ENCODE assay signal across 22 cellular contexts in the genomic region with DNA sequence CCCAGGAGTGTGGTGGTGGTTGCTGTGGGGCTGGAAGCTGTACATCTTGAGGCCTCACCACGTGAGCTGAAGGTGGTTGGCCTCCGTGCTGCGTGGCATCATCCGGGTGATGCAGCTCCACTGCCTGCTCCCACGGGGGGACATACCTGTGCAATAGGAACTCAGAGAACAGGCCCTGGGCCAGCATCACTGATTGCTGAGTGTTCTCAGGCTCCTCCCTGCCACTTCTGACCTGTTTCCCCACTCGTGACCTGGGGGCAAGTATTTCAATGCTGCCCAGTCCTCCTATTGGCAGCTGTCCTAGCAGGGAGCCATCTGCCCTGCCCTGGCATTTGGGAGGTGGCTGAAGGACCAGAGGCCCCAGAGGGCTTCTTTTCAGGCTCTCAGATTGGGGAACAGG.
"Had no signal": no experiment of that assay in that cellular context is flagged by ENCODE, and none has a peak within 500 bp of the region (broad histone marks: within the 10 kb centered on the region; RNA-seq: fewer than 3 reads in every experiment).

No MANE protein-coding gene starts in this region.

- DNase-seq: activated CD4-positive, alpha-beta T cell treated with anti-CD3 and anti-CD28 coated beads, Interleukin-2, amount 10 ng/mL, durations not matched to agents 24 days and 14 days; activated CD4-positive, CD25-positive, alpha-beta regulatory T cell; activated CD8-positive, alpha-beta memory T cell treated with anti-CD3 and anti-CD28 coated beads, Interleukin-2, amount 50 U/mL, for 4 hours; activated CD8-positive, alpha-beta T cell treated with anti-CD3 and anti-CD28 coated beads, Interleukin-2, amount 10 ng/mL, durations not matched to agents 7 days and 5 days; activated gamma-delta T cell; activated T-cell treated with anti-CD3 and anti-CD28 coated beads, Interleukin-2, amount 50 U/mL, for 72 hours; amygdala; body of pancreas; central memory CD4-positive, alpha-beta T cell; cortex of kidney; effector memory CD4-positive, alpha-beta T cell; gastrocnemius medialis; heart right ventricle; mammary epithelial cell; natural killer cell; nucleus accumbens; right cardiac atrium; stimulated activated naive CD8-positive, alpha-beta T cell treated with anti-CD3 and anti-CD28 coated beads, Interleukin-15, Interleukin-2, amounts not matched to agents 100 U/mL and 50 U/mL, for 24 hours; SW 1271 had no signal

- H3K9me3 Mint-ChIP-seq: activated CD4-positive, alpha-beta T cell treated with anti-CD3 and anti-CD28 coated beads, Interleukin-2, amount 10 ng/mL, durations not matched to agents 24 days and 14 days; activated T-cell treated with anti-CD3 and anti-CD28 coated beads, Interleukin-2, amount 50 U/mL, for 72 hours; natural killer cell had no signal

- H3K27ac ChIP-seq: gastrocnemius medialis, heart right ventricle, thoracic aorta had no signal

- H3K9me3 ChIP-seq: body of pancreas, gastrocnemius medialis, heart right ventricle, thoracic aorta had no signal

- H3K27me3 ChIP-seq: body of pancreas, gastrocnemius medialis, heart right ventricle had no signal

- H3K4me1 ChIP-seq: gastrocnemius medialis had no signal

- H3K27ac Mint-ChIP-seq: activated CD4-positive, alpha-beta T cell treated with anti-CD3 and anti-CD28 coated beads, Interleukin-2, amount 10 ng/mL, durations not matched to agents 24 days and 14 days; activated CD8-positive, alpha-beta T cell treated with anti-CD3 and anti-CD28 coated beads, Interleukin-2, amount 10 ng/mL, durations not matched to agents 7 days and 5 days; activated naive CD8-positive, alpha-beta T cell; activated T-cell treated with anti-CD3 and anti-CD28 coated beads, Interleukin-2, amount 50 U/mL, for 72 hours; natural killer cell had no signal

- H3K4me3 ChIP-seq: body of pancreas, gastrocnemius medialis, heart right ventricle, smooth muscle cell, thoracic aorta had no signal

- H3K4me3 Mint-ChIP-seq: activated CD4-positive, alpha-beta T cell treated with anti-CD3 and anti-CD28 coated beads, Interleukin-2, amount 10 ng/mL, durations not matched to agents 24 days and 14 days; activated CD8-positive, alpha-beta T cell treated with anti-CD3 and anti-CD28 coated beads, Interleukin-2, amount 10 ng/mL, durations not matched to agents 7 days and 5 days; activated naive CD8-positive, alpha-beta T cell; activated T-cell treated with anti-CD3 and anti-CD28 coated beads, Interleukin-2, amount 50 U/mL, for 72 hours; natural killer cell had no signal

- H3K27me3 Mint-ChIP-seq: activated naive CD8-positive, alpha-beta T cell had no signal

- H3K36me3 Mint-ChIP-seq: activated naive CD8-positive, alpha-beta T cell; natural killer cell had no signal

- ATAC-seq: activated CD8-positive, alpha-beta T cell treated with anti-CD3 and anti-CD28 coated beads, Interleukin-2, amount 10 ng/mL, durations not matched to agents 7 days and 5 days; activated T-cell treated with anti-CD3 and anti-CD28 coated beads, Interleukin-2, amount 50 U/mL, for 72 hours; body of pancreas; gastrocnemius medialis; heart right ventricle; natural killer cell; right cardiac atrium; stimulated activated naive CD8-positive, alpha-beta T cell treated with anti-CD3 and anti-CD28 coated beads, Interleukin-15, Interleukin-2, amounts not matched to agents 100 U/mL and 50 U/mL, for 24 hours had no signal

- H3K36me3 ChIP-seq: gastrocnemius medialis, heart right ventricle had no signal
